2 cellular contexts compared by ENCODE assay signal in genomic region chr12:31966558-31967205, GRCh38.
TF ChIP-seq lines count a peak whose summit lies in the region.

No MANE protein-coding gene starts in this region.

TF ChIP-seq in A549, 52 proteins besides CTCF, POLR2A, EP300 and RAD21:
- TF ChIP-seq MAZ (IDR thresholded peaks at IDR 0.05; ENCODE audit: borderline replicate concordance, low read depth, low read length) = no peak
- no peak for TF ChIP-seq CBX2 (IDR thresholded peaks at IDR 0.05; ENCODE audit: borderline replicate concordance, low read depth)
- no peak for TF ChIP-seq SREBF2 (IDR thresholded peaks at IDR 0.05)
- TF ChIP-seq NR3C1 (IDR thresholded peaks at IDR 0.05) = no peak
- no peak for TF ChIP-seq KDM5A (IDR thresholded peaks at IDR 0.05)

TF ChIP-seq in K562, 482 proteins besides CTCF, POLR2A, EP300 and RAD21:
- TF ChIP-seq HDAC2 (IDR thresholded peaks at IDR 0.05) (no peak), PML (IDR thresholded peaks at IDR 0.05; ENCODE audit: low read length) (no peak), CEBPZ (IDR thresholded peaks at IDR 0.05; ENCODE audit: borderline replicate concordance, low read depth, low read length) (no peak), ZNF778 (CRISPR knock-in tag; IDR thresholded peaks at IDR 0.05) (no peak), ZNF174 (CRISPR knock-in tag; IDR thresholded peaks at IDR 0.05) (no peak), TFAP4 (CRISPR knock-in tag; IDR thresholded peaks at IDR 0.05; ENCODE audit: borderline replicate concordance) (no peak), BRCA1 (IDR thresholded peaks at IDR 0.05) (no peak), BRCA1 (CRISPR knock-in tag; IDR thresholded peaks at IDR 0.05) (no peak), HSF4 (CRISPR knock-in tag; IDR thresholded peaks at IDR 0.05; ENCODE audit: borderline replicate concordance) (no peak), ESRRA (IDR thresholded peaks at IDR 0.05; ENCODE audit: borderline replicate concordance, low read depth) (no peak), CTBP1 (IDR thresholded peaks at IDR 0.05; ENCODE audit: borderline replicate concordance) (no peak), FOXO4 (CRISPR knock-in tag; IDR thresholded peaks at IDR 0.05) (no peak), CBX8 (IDR thresholded peaks at IDR 0.05; ENCODE audit: borderline replicate concordance, extremely low read depth, low read depth, low read length, poor library complexity, severe bottlenecking) (no peak), ZNF639 (CRISPR knock-in tag; conservative IDR thresholded peaks at IDR 0.05 in 1 of 2, IDR thresholded peaks at IDR 0.05 in 1 of 2) (no peak), SAFB (IDR thresholded peaks at IDR 0.05; ENCODE audit: borderline replicate concordance, low read depth, low read length) (no peak), MECOM (CRISPR knock-in tag; IDR thresholded peaks at IDR 0.05) (no peak), ZNF444 (CRISPR knock-in tag; IDR thresholded peaks at IDR 0.05) (no peak), ZFX (CRISPR knock-in tag; IDR thresholded peaks at IDR 0.05) (no peak)
